Comparison of ENCODE assay signal across 11 cellular contexts in the genomic region with DNA sequence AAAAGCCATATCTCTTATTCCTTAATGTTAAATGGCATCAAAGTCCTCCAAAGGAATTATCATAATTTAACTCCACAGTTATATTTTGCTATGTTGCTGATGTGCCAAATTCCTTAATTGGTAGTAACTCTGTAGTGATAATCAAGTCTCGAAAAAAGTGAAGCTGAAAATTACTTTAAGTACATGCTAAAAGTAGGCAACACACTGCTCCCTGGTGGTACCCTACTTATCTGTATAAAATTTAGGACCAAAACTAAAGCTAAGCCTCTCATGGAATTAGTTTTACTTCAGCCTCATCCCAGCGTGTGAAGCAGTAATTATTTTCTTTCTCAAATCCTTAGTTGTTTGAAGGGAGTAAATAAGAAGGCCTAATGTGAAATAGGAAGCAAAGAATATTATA.
DNase-seq lines count a peak whose midpoint lies in the region; ATAC-seq lines count a peak whose summit lies in the region.
"Had no signal": no experiment of that assay in that cellular context is flagged by ENCODE, and none has a peak within 500 bp of the region (broad histone marks: within the 10 kb centered on the region; RNA-seq: fewer than 3 reads in every experiment).

No MANE protein-coding gene starts in this region.

- no peak for ATAC-seq in HG03342 (IDR thresholded peaks at IDR 0.05; ENCODE audit: unreplicated experiment)

- no peaks in the 10 kb centered on the region for H3K9me3 ChIP-seq in GM23248 (ENCODE audit: low read depth)
- H3K9me3 ChIP-seq: mucosa of descending colon had no signal

- H3K36me3 ChIP-seq in GM23248 (ENCODE audit: low read depth), result no peaks in the 10 kb centered on the region

- no peaks in the 10 kb centered on the region for H3K9me2 ChIP-seq in GM23248 (ENCODE audit: insufficient read depth)

- DNase-seq in GM23248, result peak; percentile 20
- peak; percentile 11 for DNase-seq in RKO (ENCODE audit: low spot score)
- DNase-seq in fibroblast of the conjunctiva (ENCODE audit: low read depth), result peak; percentile 3
- peak; percentile 19 for DNase-seq in renal cortical epithelial cell (ENCODE audit: low read depth)
- no peak for DNase-seq in cerebellar cortex (ENCODE audit: low spot score)
- no peak for DNase-seq in activated T-cell treated with anti-CD3 and anti-CD28 coated beads for 4 hours
- DNase-seq: amniotic stem cell, mucosa of descending colon, retina, RPMI8226 had no signal

- no peaks in the 10 kb centered on the region for H3K79me2 ChIP-seq in GM23248 (ENCODE audit: insufficient read depth)

- H3K4me1 ChIP-seq in GM23248 (ENCODE audit: insufficient read depth), result 0 out of 2 replicates have a peak, but pooled peaks cover 3% of the 10 kb centered on the region

- H3K4me2 ChIP-seq in GM23248 (ENCODE audit: unreplicated experiment), result no peak overlapping the region

- no peaks in the 10 kb centered on the region for H4K20me1 ChIP-seq in GM23248 (ENCODE audit: insufficient read depth)

- peaks cover 17% of the 10 kb centered on the region; the same call in 1 of the 2 replicates for H3F3A ChIP-seq in GM23248 (ENCODE audit: insufficient read depth)

- no peak overlapping the region for H3K27ac ChIP-seq in GM23248

- no peak overlapping the region for H3K9ac ChIP-seq in GM23248

- H2AFZ ChIP-seq in GM23248, result no peak overlapping the region

- WGBS in GM23248 (ENCODE audit: low coverage in 1 of 2, low lambda C conversion rate in 2 of 2, missing lambda C conversion rate in 2 of 2), 2 experiments, result 49 to 56% methylated on average over 2 of the region's 2 CpGs

- no peaks in the 10 kb centered on the region for H3K27me3 ChIP-seq in GM23248 (replicated peaks; ENCODE audit: insufficient read depth)

- in situ Hi-C loops in GM23248 (cut with MboI), result no loop called here

- no peak overlapping the region for H3K4me3 ChIP-seq in GM23248
- H3K4me3 ChIP-seq: mucosa of descending colon had no signal

Comparison
In these comparisons a context has a peak if more than half of its experiments do, and no peak if none do; other contexts are left out.
1. DNase-seq: peak in GM23248 (single experiment), RKO (single experiment), fibroblast of the conjunctiva (single experiment) and renal cortical epithelial cell (single experiment); none in cerebellar cortex (single experiment) and activated T-cell treated with anti-CD3 and anti-CD28 coated beads for 4 hours (single experiment).